Comparison of ENCODE assay signal across 1 cellular context in genomic region chr19:1871140-1871597, GRCh38.
TF ChIP-seq lines count a peak whose summit lies in the region.

No MANE protein-coding gene starts in this region.

TF ChIP-seq in K562, 482 proteins besides CTCF, POLR2A, EP300 and RAD21:
- TF ChIP-seq ZNF785 (CRISPR knock-in tag; IDR thresholded peaks at IDR 0.05) (no peak), RUNX1 (IDR thresholded peaks at IDR 0.05; ENCODE audit: low read depth) (no peak), CREB1 (IDR thresholded peaks at IDR 0.05) (no peak), CREB1 (CRISPR knock-in tag; IDR thresholded peaks at IDR 0.05) (no peak), CBFA2T2 (conservative IDR thresholded peaks at IDR 0.05) (peak; percentile 24; the same call in 1 of the 2 replicates), RBFOX2 (IDR thresholded peaks at IDR 0.05; ENCODE audit: low read depth, low read length) (peak; percentile 47; the same call in 1 of the 2 replicates), BCLAF1 (IDR thresholded peaks at IDR 0.05; ENCODE audit: borderline replicate concordance in 1 of 2, control insufficient read depth in 1 of 2, low read depth in 2 of 2, low read length in 1 of 2) (no peak), HDAC2 (IDR thresholded peaks at IDR 0.05) (no peak), CCNT2 (IDR thresholded peaks at IDR 0.05; ENCODE audit: borderline replicate concordance, extremely low read depth, insufficient read length, low read depth, low read length) (peak; percentile 12), CBFA2T3 (IDR thresholded peaks at IDR 0.05) (peak; percentile 29; the same call in 1 of the 2 replicates), RAD51 (IDR thresholded peaks at IDR 0.05; ENCODE audit: borderline replicate concordance, low read depth) (no peak), GTF3C2 (IDR thresholded peaks at IDR 0.05; ENCODE audit: borderline replicate concordance, extremely low read depth, insufficient read length) (no peak), NR2C1 (IDR thresholded peaks at IDR 0.05) (0 out of 2 replicates have a peak, but pooled peaks have one; percentile 38), NR2C1 (tag; IDR thresholded peaks at IDR 0.05) (no peak), ARID1B (IDR thresholded peaks at IDR 0.05) (peak; percentile 25; the same call in 1 of the 2 replicates), ESRRA (IDR thresholded peaks at IDR 0.05; ENCODE audit: borderline replicate concordance, low read depth) (0 out of 2 replicates have a peak, but pooled peaks have one; percentile 23), ZC3H8 (IDR thresholded peaks at IDR 0.05) (no peak), YY1 (IDR thresholded peaks at IDR 0.05; ENCODE audit: borderline replicate concordance in 1 of 3, control insufficient read depth in 1 of 3, extremely low read depth in 1 of 3, insufficient read depth in 3 of 3, insufficient read length in 1 of 3, insufficient replicate concordance in 2 of 3, low read depth in 1 of 3, low read length in 2 of 3) (peak in 1 of 3 experiments; percentile 12), RBM22 (IDR thresholded peaks at IDR 0.05; ENCODE audit: low read depth, low read length, poor library complexity, severe bottlenecking) (peak; percentile 33), PRDM10 (IDR thresholded peaks at IDR 0.05; ENCODE audit: partially characterized antibody) (no peak), FOXA3 (CRISPR knock-in tag; conservative IDR thresholded peaks at IDR 0.05 in 1 of 2, IDR thresholded peaks at IDR 0.05 in 1 of 2) (peak in 1 of 2 experiments; percentile 36; a peak in 1 of 4 replicates), RB1 (IDR thresholded peaks at IDR 0.05; ENCODE audit: low read depth) (no peak), POLR2G (IDR thresholded peaks at IDR 0.05; ENCODE audit: low read depth, low read length) (peak; percentile 59; the same call in 1 of the 2 replicates), PTTG1 (tag; IDR thresholded peaks at IDR 0.05; ENCODE audit: low read depth) (no peak)
- TF ChIP-seq, protein P1, sequence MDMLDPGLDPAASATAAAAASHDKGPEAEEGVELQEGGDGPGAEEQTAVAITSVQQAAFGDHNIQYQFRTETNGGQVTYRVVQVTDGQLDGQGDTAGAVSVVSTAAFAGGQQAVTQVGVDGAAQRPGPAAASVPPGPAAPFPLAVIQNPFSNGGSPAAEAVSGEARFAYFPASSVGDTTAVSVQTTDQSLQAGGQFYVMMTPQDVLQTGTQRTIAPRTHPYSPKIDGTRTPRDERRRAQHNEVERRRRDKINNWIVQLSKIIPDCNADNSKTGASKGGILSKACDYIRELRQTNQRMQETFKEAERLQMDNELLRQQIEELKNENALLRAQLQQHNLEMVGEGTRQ (CRISPR knock-in tag; IDR thresholded peaks at IDR 0.05) = no peak
- TF ChIP-seq, protein P2, sequence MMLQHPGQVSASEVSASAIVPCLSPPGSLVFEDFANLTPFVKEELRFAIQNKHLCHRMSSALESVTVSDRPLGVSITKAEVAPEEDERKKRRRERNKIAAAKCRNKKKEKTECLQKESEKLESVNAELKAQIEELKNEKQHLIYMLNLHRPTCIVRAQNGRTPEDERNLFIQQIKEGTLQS (IDR thresholded peaks at IDR 0.05) = no peak
- TF ChIP-seq, protein P2 (CRISPR knock-in tag; conservative IDR thresholded peaks at IDR 0.05) = no peak
- TF ChIP-seq, protein P3, sequence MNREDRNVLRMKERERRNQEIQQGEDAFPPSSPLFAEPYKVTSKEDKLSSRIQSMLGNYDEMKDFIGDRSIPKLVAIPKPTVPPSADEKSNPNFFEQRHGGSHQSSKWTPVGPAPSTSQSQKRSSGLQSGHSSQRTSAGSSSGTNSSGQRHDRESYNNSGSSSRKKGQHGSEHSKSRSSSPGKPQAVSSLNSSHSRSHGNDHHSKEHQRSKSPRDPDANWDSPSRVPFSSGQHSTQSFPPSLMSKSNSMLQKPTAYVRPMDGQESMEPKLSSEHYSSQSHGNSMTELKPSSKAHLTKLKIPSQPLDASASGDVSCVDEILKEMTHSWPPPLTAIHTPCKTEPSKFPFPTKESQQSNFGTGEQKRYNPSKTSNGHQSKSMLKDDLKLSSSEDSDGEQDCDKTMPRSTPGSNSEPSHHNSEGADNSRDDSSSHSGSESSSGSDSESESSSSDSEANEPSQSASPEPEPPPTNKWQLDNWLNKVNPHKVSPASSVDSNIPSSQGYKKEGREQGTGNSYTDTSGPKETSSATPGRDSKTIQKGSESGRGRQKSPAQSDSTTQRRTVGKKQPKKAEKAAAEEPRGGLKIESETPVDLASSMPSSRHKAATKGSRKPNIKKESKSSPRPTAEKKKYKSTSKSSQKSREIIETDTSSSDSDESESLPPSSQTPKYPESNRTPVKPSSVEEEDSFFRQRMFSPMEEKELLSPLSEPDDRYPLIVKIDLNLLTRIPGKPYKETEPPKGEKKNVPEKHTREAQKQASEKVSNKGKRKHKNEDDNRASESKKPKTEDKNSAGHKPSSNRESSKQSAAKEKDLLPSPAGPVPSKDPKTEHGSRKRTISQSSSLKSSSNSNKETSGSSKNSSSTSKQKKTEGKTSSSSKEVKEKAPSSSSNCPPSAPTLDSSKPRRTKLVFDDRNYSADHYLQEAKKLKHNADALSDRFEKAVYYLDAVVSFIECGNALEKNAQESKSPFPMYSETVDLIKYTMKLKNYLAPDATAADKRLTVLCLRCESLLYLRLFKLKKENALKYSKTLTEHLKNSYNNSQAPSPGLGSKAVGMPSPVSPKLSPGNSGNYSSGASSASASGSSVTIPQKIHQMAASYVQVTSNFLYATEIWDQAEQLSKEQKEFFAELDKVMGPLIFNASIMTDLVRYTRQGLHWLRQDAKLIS (CRISPR knock-in tag; IDR thresholded peaks at IDR 0.05) = no peak
